ENCODE assay signal across 9 cellular contexts in the genomic region with DNA sequence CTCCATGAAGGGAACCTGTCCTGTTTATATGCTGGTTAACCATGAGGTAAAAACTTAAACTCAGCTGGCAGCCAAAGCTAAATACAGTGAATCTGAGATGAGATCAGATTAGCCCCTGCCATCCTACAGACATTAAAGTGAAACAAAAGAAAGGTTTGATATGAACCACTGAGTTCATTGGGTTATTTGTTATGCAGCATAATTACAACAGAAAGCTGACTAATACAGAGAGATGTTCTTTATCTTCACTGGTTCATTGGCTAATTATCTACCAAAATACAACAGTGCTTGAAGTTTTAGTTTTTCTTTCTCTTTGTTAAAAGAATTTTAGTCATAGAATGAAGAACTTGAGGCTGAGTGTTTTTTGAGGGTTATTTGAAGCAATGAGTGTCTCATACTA.
"Had no signal": no experiment of that assay in that cellular context is flagged by ENCODE, and none has a peak within 500 bp of the region (broad histone marks: within the 10 kb centered on the region; RNA-seq: fewer than 3 reads in every experiment).

No MANE protein-coding gene starts in this region.

- H3K4me2 ChIP-seq: GM23338 had no signal

- H3K4me3 ChIP-seq: GM23338, K562 had no signal

- ATAC-seq: GM23338, K562 had no signal

- H2AFZ ChIP-seq: GM23338 had no signal

- FAIRE-seq: H1, H54, HTR-8/SVneo, K562 had no signal

- DNase-seq: H9, HCEC 1CT, IMR-90, KG1 had no signal
